Comparison of ENCODE assay signal across 17 cellular contexts in the genomic region with DNA sequence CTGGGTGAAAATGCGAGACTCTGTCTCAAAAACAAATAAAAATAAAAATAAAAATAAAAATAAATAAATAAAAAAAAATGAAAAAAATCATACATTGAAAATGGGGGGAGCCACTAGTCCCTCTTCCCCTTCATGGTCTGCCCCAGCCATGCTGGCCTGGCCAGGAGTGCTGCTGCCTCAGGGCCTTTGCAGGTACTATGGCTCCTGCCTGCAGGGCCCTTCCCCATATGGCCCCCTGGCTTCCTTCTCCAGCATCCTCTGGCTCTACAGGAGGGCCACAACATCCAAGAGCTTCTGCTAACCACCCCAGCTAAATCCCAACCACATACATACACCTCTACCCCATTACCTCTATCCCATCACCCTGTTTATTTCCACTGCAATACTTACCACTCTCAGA. TPM values are rescaled to one million over a fixed set of nuclear protein-coding genes. Genes with fewer than 3 reads are reported as not detected.
DNase-seq lines count a peak whose midpoint lies in the region; ATAC-seq and TF ChIP-seq lines count a peak whose summit lies in the region.
"Had no signal": no experiment of that assay in that cellular context is flagged by ENCODE, and none has a peak within 500 bp of the region (broad histone marks: within the 10 kb centered on the region; RNA-seq: fewer than 3 reads in every experiment).

No MANE protein-coding gene starts in this region.

- TF ChIP-seq POLR2A in body of pancreas (IDR thresholded peaks at IDR 0.05) = no peak

- no peaks in the 10 kb centered on the region for H3K36me3 Mint-ChIP-seq in activated naive CD4-positive, alpha-beta T cell treated with anti-CD3 and anti-CD28 coated beads for 36 hours (ENCODE audit: low read depth)
- peaks cover 2% of the 10 kb centered on the region for H3K36me3 Mint-ChIP-seq in activated naive CD4-positive, alpha-beta T cell treated with anti-CD3 and anti-CD28 coated beads, Interleukin-2, amount 10 ng/mL, durations not matched to agents 7 days and 5 days
- H3K36me3 Mint-ChIP-seq in activated naive CD8-positive, alpha-beta T cell treated with anti-CD3 and anti-CD28 coated beads, Interleukin-2, amount 10 ng/mL, durations not matched to agents 7 days and 5 days = no peaks in the 10 kb centered on the region

- 0 out of 2 replicates have a peak overlapping the region, but pooled peaks have one; percentile 54 for H2AFZ ChIP-seq in Karpas-422 (ENCODE audit: low read length)

- H3K4me2 ChIP-seq in Karpas-422 (ENCODE audit: low read depth, low read length, poor library complexity, severe bottlenecking) = no peak overlapping the region

- POLR2A ChIA-PET in activated naive CD8-positive, alpha-beta T cell treated with anti-CD3 and anti-CD28 coated beads, Interleukin-2, amount 10 ng/mL, durations not matched to agents 7 days and 5 days (lab: Charles Lee) = no interaction called here

- no peak for TF ChIP-seq CTCF in neutrophil (IDR thresholded peaks at IDR 0.05)
- no peak for TF ChIP-seq CTCF in body of pancreas (IDR thresholded peaks at IDR 0.05)

- H3K27ac Mint-ChIP-seq in activated naive CD4-positive, alpha-beta T cell treated with anti-CD3 and anti-CD28 coated beads for 36 hours = peak overlapping the region; percentile 38
- no peak overlapping the region for H3K27ac Mint-ChIP-seq in activated naive CD4-positive, alpha-beta T cell treated with anti-CD3 and anti-CD28 coated beads, Interleukin-2, amount 10 ng/mL, durations not matched to agents 7 days and 5 days
- H3K27ac Mint-ChIP-seq in activated naive CD8-positive, alpha-beta T cell treated with anti-CD3 and anti-CD28 coated beads, Interleukin-2, amount 10 ng/mL, durations not matched to agents 7 days and 5 days = peak overlapping the region; percentile 6

- H3K4me3 ChIP-seq in Karpas-422 (ENCODE audit: low read length) (no peak overlapping the region), neutrophil (ENCODE audit: low read depth in 1 of 2, low read length in 1 of 2) (no peak overlapping the region), body of pancreas (no peak overlapping the region)

- H3K4me3 Mint-ChIP-seq in activated naive CD4-positive, alpha-beta T cell treated with anti-CD3 and anti-CD28 coated beads for 36 hours = no peak overlapping the region
- no peak overlapping the region for H3K4me3 Mint-ChIP-seq in activated naive CD4-positive, alpha-beta T cell treated with anti-CD3 and anti-CD28 coated beads, Interleukin-2, amount 10 ng/mL, durations not matched to agents 7 days and 5 days
- no peak overlapping the region for H3K4me3 Mint-ChIP-seq in activated naive CD8-positive, alpha-beta T cell treated with anti-CD3 and anti-CD28 coated beads, Interleukin-2, amount 10 ng/mL, durations not matched to agents 7 days and 5 days

- intact Hi-C loops in activated naive CD4-positive, alpha-beta T cell treated with anti-CD3 and anti-CD28 coated beads for 36 hours (cut with micrococcal nuclease) = no loop called here
- intact Hi-C loops in body of pancreas (cut with DNase I) = no loop called here

- H3K9me2 ChIP-seq in Karpas-422 (replicated peaks; ENCODE audit: insufficient read depth, low read length) = no peaks in the 10 kb centered on the region

- no peaks in the 10 kb centered on the region for H3K4me1 ChIP-seq in Karpas-422 (ENCODE audit: low read length)
- H3K4me1 ChIP-seq in neutrophil (ENCODE audit: control insufficient read depth in 1 of 2, insufficient read depth in 1 of 2, low read depth in 1 of 2, low read length in 1 of 2) = peaks cover 3 to 4% of the 10 kb centered on the region in 2 experiments
- peaks cover 7% of the 10 kb centered on the region for H3K4me1 ChIP-seq in body of pancreas

- no peak for ATAC-seq in activated naive CD8-positive, alpha-beta T cell treated with anti-CD3 and anti-CD28 coated beads, Interleukin-2, amount 10 ng/mL, durations not matched to agents 7 days and 5 days (ENCODE audit: low read depth)
- no peak for ATAC-seq in body of pancreas

- no peaks in the 10 kb centered on the region for H3K27me3 Mint-ChIP-seq in activated naive CD4-positive, alpha-beta T cell treated with anti-CD3 and anti-CD28 coated beads for 36 hours (ENCODE audit: low read depth)
- no peaks in the 10 kb centered on the region for H3K27me3 Mint-ChIP-seq in activated naive CD4-positive, alpha-beta T cell treated with anti-CD3 and anti-CD28 coated beads, Interleukin-2, amount 10 ng/mL, durations not matched to agents 7 days and 5 days
- H3K27me3 Mint-ChIP-seq in activated naive CD8-positive, alpha-beta T cell treated with anti-CD3 and anti-CD28 coated beads, Interleukin-2, amount 10 ng/mL, durations not matched to agents 7 days and 5 days = no peaks in the 10 kb centered on the region

- H3K9me3 Mint-ChIP-seq in activated naive CD4-positive, alpha-beta T cell treated with anti-CD3 and anti-CD28 coated beads for 36 hours = no peaks in the 10 kb centered on the region
- H3K9me3 Mint-ChIP-seq in activated naive CD4-positive, alpha-beta T cell treated with anti-CD3 and anti-CD28 coated beads, Interleukin-2, amount 10 ng/mL, durations not matched to agents 7 days and 5 days = no peaks in the 10 kb centered on the region
- no peaks in the 10 kb centered on the region for H3K9me3 Mint-ChIP-seq in activated naive CD8-positive, alpha-beta T cell treated with anti-CD3 and anti-CD28 coated beads, Interleukin-2, amount 10 ng/mL, durations not matched to agents 7 days and 5 days

- H3K27ac ChIP-seq in Karpas-422 (ENCODE audit: low read length) (no peak overlapping the region), neutrophil (peak overlapping the region; percentile 13), body of pancreas (no peak overlapping the region)

- peaks cover 2% of the 10 kb centered on the region for H3K79me2 ChIP-seq in Karpas-422 (ENCODE audit: low read length)

- no peak overlapping the region for H3K9ac ChIP-seq in Karpas-422 (ENCODE audit: low read length)

- WGBS in body of pancreas, 2 donors = 88 to 100% methylated on average over 1 of the region's 1 CpG

- H4K20me1 ChIP-seq in Karpas-422 (ENCODE audit: insufficient read depth, low read depth, low read length) = no peaks in the 10 kb centered on the region

- no peaks in the 10 kb centered on the region for H3K9me3 ChIP-seq in Karpas-422 (ENCODE audit: low read length)
- no peaks in the 10 kb centered on the region for H3K9me3 ChIP-seq in neutrophil
- no peaks in the 10 kb centered on the region for H3K9me3 ChIP-seq in body of pancreas

- CTCF ChIA-PET in activated naive CD4-positive, alpha-beta T cell treated with anti-CD3 and anti-CD28 coated beads for 36 hours (lab: Charles Lee) = no interaction called here
- CTCF ChIA-PET in activated naive CD4-positive, alpha-beta T cell treated with anti-CD3 and anti-CD28 coated beads, Interleukin-2, amount 10 ng/mL, durations not matched to agents 7 days and 5 days (lab: Charles Lee) = no interaction called here

- DNase-seq in activated naive CD4-positive, alpha-beta T cell treated with anti-CD3 and anti-CD28 coated beads for 36 hours = no peak
- DNase-seq in activated naive CD4-positive, alpha-beta T cell treated with anti-CD3 and anti-CD28 coated beads, Interleukin-2, amount 10 ng/mL, durations not matched to agents 7 days and 5 days = no peak
- no peak for DNase-seq in Karpas-422
- no peak for DNase-seq in activated naive CD8-positive, alpha-beta T cell treated with anti-CD3 and anti-CD28 coated beads, Interleukin-2, amount 10 ng/mL, durations not matched to agents 7 days and 5 days
- DNase-seq in body of pancreas = no peak
- DNase-seq in NCI-H2196 (lab: John Stamatoyannopoulos, UW; ENCODE audit: unreplicated experiment) = no peak
- DNase-seq: C1 segment of cervical spinal cord, DMS79 treated with DMSO at 0.1 percent for 48 hours, GOT3, KG1, MV-4-11, NCI-H1694 treated with DMSO at 0.1 percent for 48 hours, NCI-H2107, NCI-H345, NCI-H524 treated with DMSO at 0.1 percent for 48 hours, SHP77 treated with DMSO at 0.1 percent for 48 hours had no signal

- H3K36me3 ChIP-seq in Karpas-422 (ENCODE audit: insufficient read depth, low read length) (no peaks in the 10 kb centered on the region), neutrophil (no peaks in the 10 kb centered on the region), body of pancreas (replicated peaks in 1 of 2; ENCODE audit: insufficient read depth in 1 of 2, low read depth in 2 of 2) (no peaks in the 10 kb centered on the region)

- peaks cover 5% of the 10 kb centered on the region for H3K4me1 Mint-ChIP-seq in activated naive CD4-positive, alpha-beta T cell treated with anti-CD3 and anti-CD28 coated beads for 36 hours (ENCODE audit: low read depth)
- H3K4me1 Mint-ChIP-seq in activated naive CD4-positive, alpha-beta T cell treated with anti-CD3 and anti-CD28 coated beads, Interleukin-2, amount 10 ng/mL, durations not matched to agents 7 days and 5 days = peaks cover 35% of the 10 kb centered on the region
- H3K4me1 Mint-ChIP-seq in activated naive CD8-positive, alpha-beta T cell treated with anti-CD3 and anti-CD28 coated beads, Interleukin-2, amount 10 ng/mL, durations not matched to agents 7 days and 5 days = peaks cover 17% of the 10 kb centered on the region

- H3K27me3 ChIP-seq in Karpas-422 (ENCODE audit: low read length) (no peaks in the 10 kb centered on the region), neutrophil (no peaks in the 10 kb centered on the region), body of pancreas (no peaks in the 10 kb centered on the region)

RNA-seq across cellular contexts. Expression of a gene that starts 4.6 kb away (rescaled TPM):
- total RNA-seq in activated naive CD4-positive, alpha-beta T cell treated with anti-CD3 and anti-CD28 coated beads for 36 hours = 10 to 100 TPM; 79.3 to 79.9 TPM
- total RNA-seq in Karpas-422 (2014; rRNA removed; shearing (Covaris generic); ENCODE audit: low replicate concordance) = 52.5 and 110 TPM in 2 replicates
- total RNA-seq in activated naive CD8-positive, alpha-beta T cell treated with anti-CD3 and anti-CD28 coated beads, Interleukin-2, amount 10 ng/mL, durations not matched to agents 7 days and 5 days = 100 to 1,000 TPM; 185 to 194 TPM
- total RNA-seq in body of pancreas = 100 to 1,000 TPM in 1 of 2 donors, 10 to 100 TPM in 1; 56.8 to 100 TPM

RNA-seq across cellular contexts. Expression of a gene that starts 15.3 kb away (rescaled TPM):
- total RNA-seq in activated naive CD4-positive, alpha-beta T cell treated with anti-CD3 and anti-CD28 coated beads for 36 hours = 1 to 10 TPM; 3.0 to 3.4 TPM
- 1.2 and 5.2 TPM in 2 replicates for total RNA-seq in Karpas-422 (2014; rRNA removed; shearing (Covaris generic); ENCODE audit: low replicate concordance)
- 1 to 10 TPM; 7.6 to 9.3 TPM for total RNA-seq in activated naive CD8-positive, alpha-beta T cell treated with anti-CD3 and anti-CD28 coated beads, Interleukin-2, amount 10 ng/mL, durations not matched to agents 7 days and 5 days
- total RNA-seq in body of pancreas = 10 to 100 TPM; 10.5 to 13.7 TPM

RNA-seq across cellular contexts. Expression of a gene that starts 15.3 kb away (rescaled TPM):
- total RNA-seq in activated naive CD4-positive, alpha-beta T cell treated with anti-CD3 and anti-CD28 coated beads for 36 hours = 10 to 100 TPM; 12.1 to 14.5 TPM
- total RNA-seq in Karpas-422 (2014; rRNA removed; shearing (Covaris generic); ENCODE audit: low replicate concordance) = 18.4 and 23.8 TPM in 2 replicates
- total RNA-seq in activated naive CD8-positive, alpha-beta T cell treated with anti-CD3 and anti-CD28 coated beads, Interleukin-2, amount 10 ng/mL, durations not matched to agents 7 days and 5 days = 10 to 100 TPM; 35.1 to 35.2 TPM
- total RNA-seq in body of pancreas = 10 to 100 TPM; 37.6 to 67.2 TPM

RNA-seq across cellular contexts. Expression of a gene that starts 26.5 kb away (rescaled TPM):
- 10 to 100 TPM; 13.5 to 15.0 TPM for total RNA-seq in activated naive CD4-positive, alpha-beta T cell treated with anti-CD3 and anti-CD28 coated beads for 36 hours
- 12.8 and 13.2 TPM in 2 replicates for total RNA-seq in Karpas-422 (2014; rRNA removed; shearing (Covaris generic); ENCODE audit: low replicate concordance)
- total RNA-seq in activated naive CD8-positive, alpha-beta T cell treated with anti-CD3 and anti-CD28 coated beads, Interleukin-2, amount 10 ng/mL, durations not matched to agents 7 days and 5 days = 10 to 100 TPM; 21.5 to 21.8 TPM
- total RNA-seq in body of pancreas = 1 to 10 TPM; 2.3 to 3.6 TPM

RNA-seq across cellular contexts. Expression of a gene that starts 41.6 kb away (rescaled TPM):
- 10 to 100 TPM; 39.8 to 47.6 TPM for total RNA-seq in activated naive CD4-positive, alpha-beta T cell treated with anti-CD3 and anti-CD28 coated beads for 36 hours
- total RNA-seq in Karpas-422 (2014; rRNA removed; shearing (Covaris generic); ENCODE audit: low replicate concordance) = 15.7 and 16.3 TPM in 2 replicates
- 10 to 100 TPM; 57.9 to 60.4 TPM for total RNA-seq in activated naive CD8-positive, alpha-beta T cell treated with anti-CD3 and anti-CD28 coated beads, Interleukin-2, amount 10 ng/mL, durations not matched to agents 7 days and 5 days
- total RNA-seq in body of pancreas = 10 to 100 TPM; 16.6 to 19.8 TPM
